17 cellular contexts compared by ENCODE assay signal in the genomic region with DNA sequence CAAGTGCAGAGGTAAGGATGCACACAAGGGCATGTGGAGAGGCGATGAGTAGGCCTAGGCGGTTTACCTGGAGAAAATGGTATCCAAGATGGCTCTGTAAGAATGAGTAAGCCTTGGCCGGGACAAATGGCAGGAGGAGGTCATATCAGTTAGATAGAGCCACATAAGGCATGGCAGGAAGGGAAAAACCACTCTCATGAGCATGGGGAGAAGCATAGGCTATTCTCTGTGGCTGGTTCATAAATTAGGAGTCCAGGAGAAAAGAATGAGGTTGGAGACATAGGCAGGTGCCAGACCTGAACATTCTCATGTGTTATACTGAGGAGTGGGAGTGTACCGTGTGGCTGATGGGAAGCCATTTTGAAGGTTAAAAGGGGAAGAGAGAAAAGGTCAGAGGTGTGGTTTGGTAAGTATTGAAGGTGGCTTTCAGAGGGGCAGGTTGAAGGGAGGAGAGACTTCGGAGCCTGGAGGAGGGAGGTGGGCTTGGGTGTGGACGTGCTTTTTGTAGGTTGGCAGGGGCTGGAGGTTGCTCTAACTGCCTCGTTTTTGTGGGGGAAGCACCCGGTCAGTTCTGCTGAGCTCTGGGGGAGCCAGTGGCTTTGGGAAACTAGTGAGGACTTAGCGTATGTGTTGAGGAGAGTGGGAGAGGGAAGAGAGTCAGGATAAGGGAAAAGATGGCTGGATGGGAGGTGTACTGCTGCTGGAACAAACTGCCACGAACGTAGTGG. TPM values are rescaled to one million over a fixed set of nuclear protein-coding genes. Genes with fewer than 3 reads are reported as not detected.
DNase-seq lines count a peak whose midpoint lies in the region; ATAC-seq and TF ChIP-seq lines count a peak whose summit lies in the region.
"Had no signal": no experiment of that assay in that cellular context is flagged by ENCODE, and none has a peak within 500 bp of the region (broad histone marks: within the 10 kb centered on the region; RNA-seq: fewer than 3 reads in every experiment).

No MANE protein-coding gene starts in this region.

- H4K20me1 ChIP-seq in IMR-90 (ENCODE audit: insufficient read depth, low read length), result peaks cover 3% of the 10 kb centered on the region; the same call in 1 of the 2 replicates
- peaks cover 2% of the 10 kb centered on the region for H4K20me1 ChIP-seq in Karpas-422 (ENCODE audit: insufficient read depth, low read depth, low read length)

- H2BK5ac ChIP-seq in IMR-90 (ENCODE audit: low read depth, low read length, poor library complexity, severe bottlenecking), result no peak overlapping the region

- H4K5ac ChIP-seq in IMR-90 (ENCODE audit: low read depth, low read length), result no peak overlapping the region

- TF ChIP-seq POLR2A in IMR-90 (IDR thresholded peaks at IDR 0.05; ENCODE audit: low read depth, low read length), result no peak

- H3K9ac ChIP-seq in IMR-90 (ENCODE audit: low read depth, low read length) (no peak overlapping the region), Karpas-422 (ENCODE audit: low read length) (no peak overlapping the region)

- BruUV-seq in IMR-90 (replicated peaks; lab: Mats Ljungman, UMichigan), result no TSS peak

- ATAC-seq in IMR-90 (ENCODE audit: low read depth) (no peak), esophagus mucosa (no peak)
- ATAC-seq: CD8-positive, alpha-beta T cell; GM23338 had no signal

- no peak overlapping the region for H2AK9ac ChIP-seq in IMR-90 (replicated peaks; ENCODE audit: low read depth, low read length, poor library complexity)

- H3K18ac ChIP-seq in IMR-90 (ENCODE audit: low read depth, low read length), result no peak overlapping the region

- no peak overlapping the region for H2BK120ac ChIP-seq in IMR-90 (ENCODE audit: low read depth, low read length)

- H4K91ac ChIP-seq in IMR-90 (ENCODE audit: insufficient read depth, low read depth, low read length), result no peak overlapping the region

- H3K4me1 ChIP-seq in right atrium auricular region (peaks cover 0 to 15% of the 10 kb centered on the region in 2 donors), left ventricle myocardium inferior (peaks cover 26% of the 10 kb centered on the region), IMR-90 (ENCODE audit: control insufficient read depth, insufficient read depth, low read length) (peaks cover 5% of the 10 kb centered on the region), Karpas-422 (ENCODE audit: low read length) (peaks cover 17% of the 10 kb centered on the region)

- H2AFZ ChIP-seq in IMR-90 (replicated peaks; ENCODE audit: low read length, poor library complexity), result peak overlapping the region; percentile 29
- no peak overlapping the region for H2AFZ ChIP-seq in Karpas-422 (ENCODE audit: low read length)
- H2AFZ ChIP-seq: GM23338 had no signal

- H3K9me3 ChIP-seq in right atrium auricular region (no peaks in the 10 kb centered on the region), left ventricle myocardium inferior (replicated peaks) (no peaks in the 10 kb centered on the region), IMR-90 (ENCODE audit: control insufficient read depth, insufficient read depth, low read length) (no peaks in the 10 kb centered on the region), Karpas-422 (ENCODE audit: low read length) (no peaks in the 10 kb centered on the region)
- H3K9me3 ChIP-seq: BE2C had no signal

- H2AK5ac ChIP-seq in IMR-90 (ENCODE audit: low read depth, low read length), result 0 out of 2 replicates have a peak overlapping the region, but pooled peaks have one; percentile 9

- WGBS in IMR-90 (ENCODE audit: extremely low coverage in 2 of 2, insufficient read length in 1 of 2), 2 experiments, result 47% methylated on average over 5 of the region's 11 CpGs; no CpG with 5 or more reads in 1 of the 2 experiments

- no peak overlapping the region for H3K27ac ChIP-seq in right atrium auricular region
- no peak overlapping the region for H3K27ac ChIP-seq in left ventricle myocardium inferior (replicated peaks)
- no peak overlapping the region for H3K27ac ChIP-seq in IMR-90 (ENCODE audit: insufficient read depth, low read length)
- H3K27ac ChIP-seq in coronary artery, result no peak overlapping the region
- H3K27ac ChIP-seq in Karpas-422 (ENCODE audit: low read length), result no peak overlapping the region
- H3K27ac ChIP-seq in RWPE1, result no peak overlapping the region
- H3K27ac ChIP-seq: HL-60 had no signal

- no peak overlapping the region for H3K4ac ChIP-seq in IMR-90 (ENCODE audit: low read depth, low read length)

- CTCF ChIA-PET in IMR-90 (lab: Yijun Ruan, JAX), result interaction anchor here (2.7 kb wide), 1 partner anchor 589 kb away, joined by 24 read pairs; a partner anchor contains a TSS
- CTCF ChIA-PET in RWPE1 (lab: Yijun Ruan, JAX), result no interaction called here

- DNase-seq in right atrium auricular region (ENCODE audit: low spot score), result peak; percentile 7
- DNase-seq in left ventricle myocardium inferior, result no peak
- DNase-seq in IMR-90, result no peak
- peak; percentile 52 for DNase-seq in coronary artery (ENCODE audit: low spot score)
- no peak for DNase-seq in Karpas-422
- DNase-seq in RWPE1 (ENCODE audit: low spot score), result no peak
- DNase-seq: BE2C; CD8-positive, alpha-beta T cell; COR-L47; DMS153; DND-41; GDM1; H7 had no signal

- H3K56ac ChIP-seq in IMR-90 (ENCODE audit: extremely low read depth, insufficient read depth, low read length), result no peak overlapping the region

- H3K27me3 ChIP-seq in right atrium auricular region, result no peaks in the 10 kb centered on the region
- no peaks in the 10 kb centered on the region for H3K27me3 ChIP-seq in left ventricle myocardium inferior (ENCODE audit: low read depth)
- no peaks in the 10 kb centered on the region; the same call in 1 of the 2 replicates for H3K27me3 ChIP-seq in IMR-90 (ENCODE audit: control insufficient read depth, insufficient read depth, low read length)
- no peaks in the 10 kb centered on the region for H3K27me3 ChIP-seq in Karpas-422 (ENCODE audit: low read length)
- H3K27me3 ChIP-seq: BE2C had no signal

- TF ChIP-seq CTCF in right atrium auricular region (IDR thresholded peaks at IDR 0.05), result no peak
- no peak for TF ChIP-seq CTCF in left ventricle myocardium inferior (IDR thresholded peaks at IDR 0.05; ENCODE audit: borderline replicate concordance)
- TF ChIP-seq CTCF in IMR-90 (conservative IDR thresholded peaks at IDR 0.05; ENCODE audit: low read depth, low read length), result no peak
- TF ChIP-seq CTCF in coronary artery (IDR thresholded peaks at IDR 0.05), result no peak
- no peak for TF ChIP-seq CTCF in RWPE1 (conservative IDR thresholded peaks at IDR 0.05; ENCODE audit: low read depth)

- no peak overlapping the region for H3K14ac ChIP-seq in IMR-90 (replicated peaks; ENCODE audit: low read depth, low read length)

- peaks cover 0 to under 1% of the 10 kb centered on the region in 2 experiments; a peak in 1 of 4 replicates for H3K79me1 ChIP-seq in IMR-90 (ENCODE audit: low read depth in 1 of 2, low read length in 2 of 2)

- in situ Hi-C loops in IMR-90 (cut with MboI; ENCODE audit: low sequenced_read_pairs), result no loop called here

- H2BK15ac ChIP-seq in IMR-90 (ENCODE audit: low read depth, low read length), result no peak overlapping the region

- dilution Hi-C loops in IMR-90 (cut with HindIII; ENCODE audit: low sequenced_read_pairs, unreplicated experiment), result no loop called here

- H3K36me3 ChIP-seq in right atrium auricular region, result no peaks in the 10 kb centered on the region
- no peaks in the 10 kb centered on the region for H3K36me3 ChIP-seq in left ventricle myocardium inferior
- H3K36me3 ChIP-seq in IMR-90 (ENCODE audit: control insufficient read depth, insufficient read depth, low read length), result no peaks in the 10 kb centered on the region
- H3K36me3 ChIP-seq in Karpas-422 (ENCODE audit: insufficient read depth, low read length), result no peaks in the 10 kb centered on the region
- H3K36me3 ChIP-seq: BE2C had no signal

- intact Hi-C loops in left ventricle myocardium inferior (cut with micrococcal nuclease), result loop anchor here (5.0 to 10.0 kb wide), 3 partner anchors 426 to 844 kb away; no protein-coding TSS in a partner anchor
- intact Hi-C loops in IMR-90 (cut with micrococcal nuclease), result no loop called here

- H3K4me3 ChIP-seq in right atrium auricular region, result no peak overlapping the region
- H3K4me3 ChIP-seq in left ventricle myocardium inferior, result no peak overlapping the region
- H3K4me3 ChIP-seq in IMR-90 (ENCODE audit: insufficient read depth, low read depth, low read length), result no peak overlapping the region
- H3K4me3 ChIP-seq in coronary artery, result no peak overlapping the region
- no peak overlapping the region for H3K4me3 ChIP-seq in Karpas-422 (ENCODE audit: low read length)
- H3K4me3 ChIP-seq: GM23338 had no signal

- no peak overlapping the region for H2BK20ac ChIP-seq in IMR-90 (ENCODE audit: low read depth, low read length)

- POLR2A ChIA-PET in IMR-90 (lab: Charles Lee; ENCODE audit: unreplicated experiment), result no interaction called here
- POLR2A ChIA-PET in RWPE1 (lab: Yijun Ruan, JAX; ENCODE audit: low non-redundant PET), result no interaction called here

- no peak overlapping the region for H4K8ac ChIP-seq in IMR-90 (ENCODE audit: low read depth in 2 of 2, low read length in 2 of 2)

- H3K23ac ChIP-seq in IMR-90 (ENCODE audit: low read depth, low read length), result no peak overlapping the region

- 0 out of 2 replicates have a peak, but pooled peaks cover 4% of the 10 kb centered on the region for H3K9me1 ChIP-seq in IMR-90 (ENCODE audit: insufficient read depth, low read length)

- peaks cover 1% of the 10 kb centered on the region for H3K79me2 ChIP-seq in Karpas-422 (ENCODE audit: low read length)

- no peak overlapping the region for H3K4me2 ChIP-seq in IMR-90 (ENCODE audit: low read depth, low read length)
- H3K4me2 ChIP-seq in Karpas-422 (ENCODE audit: low read depth, low read length, poor library complexity, severe bottlenecking), result no peak overlapping the region
- H3K4me2 ChIP-seq: GM23338 had no signal

- TF ChIP-seq RAD21 in IMR-90 (IDR thresholded peaks at IDR 0.05; ENCODE audit: low read length), result no peak

- H3K9me2 ChIP-seq in Karpas-422 (replicated peaks; ENCODE audit: insufficient read depth, low read length), result no peaks in the 10 kb centered on the region

RNA-seq across cellular contexts. Expression of a gene that starts 4.6 kb away (rescaled TPM):
- total RNA-seq in right atrium auricular region (10 to 100 TPM; 10.9 to 12.5 TPM), left ventricle myocardium inferior (18.0 TPM), IMR-90 (2012; rRNA removed) (3.0 and 3.1 TPM in 2 replicates), esophagus mucosa (23.4 TPM)
- polyA plus RNA-seq in IMR-90 (2012; rRNA removed), result 11.2 and 11.5 TPM in 2 replicates
- polyA plus RNA-seq in IMR-90 (2012; cell fraction: cytosol; rRNA removed), result 8.8 and 20.4 TPM in 2 replicates
- 30.0 and 63.1 TPM in 2 replicates for polyA plus RNA-seq in IMR-90 (2012; cell fraction: nucleus; rRNA removed; ENCODE audit: low replicate concordance)
- 80.7 and 147 TPM in 2 replicates for total RNA-seq in Karpas-422 (2014; rRNA removed; shearing (Covaris generic); ENCODE audit: low replicate concordance)

RNA-seq across cellular contexts. Expression of a gene that starts 9.1 kb away (rescaled TPM):
- total RNA-seq in right atrium auricular region (10 to 100 TPM; 15.1 to 20.5 TPM), left ventricle myocardium inferior (23.4 TPM), IMR-90 (2012; rRNA removed) (45.2 and 46.7 TPM in 2 replicates), esophagus mucosa (21.6 TPM)
- polyA plus RNA-seq in IMR-90 (2012; rRNA removed), result 25.2 and 26.8 TPM in 2 replicates
- 4.7 and 9.8 TPM in 2 replicates for polyA plus RNA-seq in IMR-90 (2012; cell fraction: cytosol; rRNA removed)
- polyA plus RNA-seq in IMR-90 (2012; cell fraction: nucleus; rRNA removed; ENCODE audit: low replicate concordance), result 14.1 and 59.8 TPM in 2 replicates
- 52.2 and 74.3 TPM in 2 replicates for total RNA-seq in Karpas-422 (2014; rRNA removed; shearing (Covaris generic); ENCODE audit: low replicate concordance)

RNA-seq across cellular contexts. Expression of a gene that starts 47.8 kb away (rescaled TPM):
- total RNA-seq in right atrium auricular region (1 to 10 TPM; 5.9 to 6.4 TPM), left ventricle myocardium inferior (7.5 TPM), IMR-90 (2012; rRNA removed) (7.8 and 9.7 TPM in 2 replicates), esophagus mucosa (7.9 TPM)
- 22.4 and 24.2 TPM in 2 replicates for polyA plus RNA-seq in IMR-90 (2012; rRNA removed)
- polyA plus RNA-seq in IMR-90 (2012; cell fraction: cytosol; rRNA removed), result 13.9 and 18.1 TPM in 2 replicates
- polyA plus RNA-seq in IMR-90 (2012; cell fraction: nucleus; rRNA removed; ENCODE audit: low replicate concordance), result 104 and 111 TPM in 2 replicates
- 10.9 and 36.9 TPM in 2 replicates for total RNA-seq in Karpas-422 (2014; rRNA removed; shearing (Covaris generic); ENCODE audit: low replicate concordance)
- polyA plus RNA-seq: CD14-positive monocyte had no signal

Comparison
In these comparisons a context has a peak if more than half of its experiments do, and no peak if none do; other contexts are left out.
1. DNase-seq: peak in right atrium auricular region (single experiment) and coronary artery (single experiment); none in left ventricle myocardium inferior (single experiment), IMR-90 (single experiment), Karpas-422 (single experiment) and RWPE1 (single experiment).